In the genomic region with DNA sequence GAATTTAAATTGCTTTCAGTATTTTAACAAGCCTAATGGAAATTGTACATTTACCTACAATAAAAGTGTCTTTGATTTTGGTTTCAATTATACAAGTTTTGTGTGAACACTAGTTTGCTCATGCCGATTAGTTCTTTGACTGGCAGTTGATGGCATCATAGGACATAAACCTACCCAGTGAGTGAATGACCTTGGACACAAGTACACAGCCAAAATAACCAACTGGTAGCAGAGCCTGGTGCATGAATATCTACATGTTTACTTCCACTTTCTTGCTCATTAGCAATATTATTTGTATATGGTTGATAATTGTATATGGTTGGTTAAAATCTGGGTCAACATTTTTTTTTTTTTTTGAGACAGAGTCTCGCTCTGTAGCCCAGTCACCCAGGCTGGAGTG, we compare ENCODE assay signal across 14 cellular contexts. TPM values are rescaled to one million over a fixed set of nuclear protein-coding genes. Genes with fewer than 3 reads are reported as not detected.
DNase-seq lines count a peak whose midpoint lies in the region; ATAC-seq and TF ChIP-seq lines count a peak whose summit lies in the region.
"Had no signal": no experiment of that assay in that cellular context is flagged by ENCODE, and none has a peak within 500 bp of the region (broad histone marks: within the 10 kb centered on the region; RNA-seq: fewer than 3 reads in every experiment).

No MANE protein-coding gene starts in this region.

- H3K9me3 ChIP-seq in DOHH2 (ENCODE audit: control insufficient read depth, insufficient read depth, low read length) (no peaks in the 10 kb centered on the region), neutrophil (no peaks in the 10 kb centered on the region), mesenchymal stem cell (ENCODE audit: control insufficient read depth, low read length) (no peaks in the 10 kb centered on the region), colonic mucosa (no peaks in the 10 kb centered on the region)
- H3K9me3 ChIP-seq: esophagus muscularis mucosa, testis had no signal

- no peak overlapping the region for H2BK12ac ChIP-seq in mesenchymal stem cell (ENCODE audit: low read length in 2 of 2)

- H2BK120ac ChIP-seq in mesenchymal stem cell (ENCODE audit: low read depth, low read length), result no peak overlapping the region

- H3K36me3 ChIP-seq in DOHH2 (ENCODE audit: control insufficient read depth, low read length) (no peaks in the 10 kb centered on the region), neutrophil (no peaks in the 10 kb centered on the region), mesenchymal stem cell (ENCODE audit: control insufficient read depth in 1 of 2, insufficient read depth in 2 of 2, low read depth in 1 of 2, low read length in 2 of 2) (no peaks in the 10 kb centered on the region), colonic mucosa (no peaks in the 10 kb centered on the region)
- H3K36me3 ChIP-seq: esophagus muscularis mucosa, WERI-Rb-1 had no signal

- H3K9ac ChIP-seq in mesenchymal stem cell (ENCODE audit: low read length) (no peak overlapping the region), colonic mucosa (ENCODE audit: low read depth in 2 of 2, low read length in 2 of 2) (no peak overlapping the region)

- H4K20me1 ChIP-seq in DOHH2 (ENCODE audit: control insufficient read depth, insufficient read depth, low read depth, low read length), result 0 out of 2 replicates have a peak, but pooled peaks cover 7% of the 10 kb centered on the region

- no peaks in the 10 kb centered on the region for H3K9me3 Mint-ChIP-seq in T-cell

- TF ChIP-seq CTCF in DOHH2 (IDR thresholded peaks at IDR 0.05; ENCODE audit: low read depth, low read length, poor library complexity, severe bottlenecking) (no peak), neutrophil (IDR thresholded peaks at IDR 0.05) (no peak), colonic mucosa (IDR thresholded peaks at IDR 0.05) (no peak)

- H2BK5ac ChIP-seq in mesenchymal stem cell (ENCODE audit: low read depth, low read length, poor library complexity, severe bottlenecking), result no peak overlapping the region

- no peaks in the 10 kb centered on the region for H3K9me2 ChIP-seq in DOHH2 (replicated peaks; ENCODE audit: control insufficient read depth, low read length)

- H3K4me3 ChIP-seq in DOHH2 (ENCODE audit: low read length) (peak overlapping the region; percentile 52), neutrophil (ENCODE audit: low read depth in 1 of 2, low read length in 1 of 2) (peak overlapping the region; percentile 37 to 43), mesenchymal stem cell (ENCODE audit: insufficient read depth in 1 of 2, low read depth in 1 of 2, low read length in 2 of 2) (no peak overlapping the region), colonic mucosa (no peak overlapping the region)
- H3K4me3 ChIP-seq: esophagus muscularis mucosa, testis had no signal

- H3K4ac ChIP-seq in mesenchymal stem cell (ENCODE audit: low read depth in 1 of 2, low read length in 2 of 2), result no peak overlapping the region

- intact Hi-C loops in colonic mucosa (cut with DNase I), result no loop called here

- peaks cover 20% of the 10 kb centered on the region for H3K79me2 ChIP-seq in DOHH2 (ENCODE audit: control insufficient read depth, low read length)

- H3K4me1 ChIP-seq in DOHH2 (ENCODE audit: control insufficient read depth, low read length) (peaks cover 59% of the 10 kb centered on the region), neutrophil (ENCODE audit: control insufficient read depth in 1 of 2, insufficient read depth in 1 of 2, low read depth in 1 of 2, low read length in 1 of 2) (peaks cover 55 to 57% of the 10 kb centered on the region in 2 experiments), mesenchymal stem cell (ENCODE audit: control insufficient read depth, insufficient read depth, low read depth, low read length) (peaks cover 6% of the 10 kb centered on the region), colonic mucosa (peaks cover 8% of the 10 kb centered on the region)

- POLR2A ChIA-PET in T-cell (lab: Charles Lee), result no interaction called here

- H4K91ac ChIP-seq in mesenchymal stem cell (ENCODE audit: low read length), result no peak overlapping the region

- no peak overlapping the region for H3K23ac ChIP-seq in mesenchymal stem cell (ENCODE audit: low read length in 2 of 2)

- H3F3A ChIP-seq in DOHH2 (ENCODE audit: control insufficient read depth, insufficient read depth), result peaks cover 14% of the 10 kb centered on the region

- H2AK5ac ChIP-seq in mesenchymal stem cell (ENCODE audit: low read length, severe bottlenecking), result no peak overlapping the region

- H3K14ac ChIP-seq in mesenchymal stem cell (ENCODE audit: low read length in 2 of 2), result no peak overlapping the region

- H3K79me1 ChIP-seq in mesenchymal stem cell (replicated peaks; ENCODE audit: low read length, poor library complexity, severe bottlenecking), result peaks cover 26% of the 10 kb centered on the region

- no peaks in the 10 kb centered on the region for H3K27me3 Mint-ChIP-seq in T-cell

- H2BK15ac ChIP-seq in mesenchymal stem cell (ENCODE audit: low read depth, poor library complexity, severe bottlenecking), result no peak overlapping the region

- H3K27me3 ChIP-seq in DOHH2 (ENCODE audit: control insufficient read depth, low read length) (0 out of 2 replicates have a peak, but pooled peaks cover 2% of the 10 kb centered on the region), neutrophil (no peaks in the 10 kb centered on the region), mesenchymal stem cell (ENCODE audit: control insufficient read depth in 1 of 2, insufficient read depth in 1 of 2, low read length in 2 of 2) (no peaks in the 10 kb centered on the region), colonic mucosa (no peaks in the 10 kb centered on the region)
- H3K27me3 ChIP-seq: esophagus muscularis mucosa, testis had no signal

- peaks cover 14% of the 10 kb centered on the region for H3K36me3 Mint-ChIP-seq in T-cell

- no peak overlapping the region for H3K18ac ChIP-seq in mesenchymal stem cell (ENCODE audit: low read depth in 1 of 2, low read length in 2 of 2)

- peak overlapping the region; percentile 76 to 78 for H3K27ac Mint-ChIP-seq in T-cell

- ATAC-seq in GM19397 (IDR thresholded peaks at IDR 0.05; ENCODE audit: unreplicated experiment) (peak; percentile 22), T-cell (replicated peaks in 1 of 4) (no peak)

- DNase-seq in T-cell (no peak), mesenchymal stem cell (no peak), colonic mucosa (no peak)
- no peak for DNase-seq in activated CD4-positive, CD25-positive, alpha-beta regulatory T cell (lab: John Stamatoyannopoulos, UW)
- DNase-seq: DMS 273 treated with DMSO at 0.1 percent for 48 hours, midbrain, NCI-H510A, SHP77 treated with DMSO at 0.1 percent for 48 hours, testis, WERI-Rb-1 had no signal

- peaks cover 67 to 73% (median 72%) of the 10 kb centered on the region in 3 donors for H3K4me1 Mint-ChIP-seq in T-cell

- H3K4me3 Mint-ChIP-seq in T-cell, result peak overlapping the region in 1 of 3 donors; percentile 33

- H2AFZ ChIP-seq in mesenchymal stem cell (ENCODE audit: low read depth, low read length), result no peak overlapping the region

- 100% methylated on average over 2 of the region's 2 CpGs for WGBS in mesenchymal stem cell

- H3K4me2 ChIP-seq in DOHH2 (ENCODE audit: low read length) (peak overlapping the region; percentile 67), mesenchymal stem cell (ENCODE audit: low read length, poor library complexity, severe bottlenecking) (no peak overlapping the region)

- CTCF ChIA-PET in T-cell (lab: Charles Lee), result no interaction called here

- no peak overlapping the region for H4K8ac ChIP-seq in mesenchymal stem cell (ENCODE audit: low read length)

- H3K27ac ChIP-seq in DOHH2 (ENCODE audit: low read depth, low read length) (peak overlapping the region; percentile 74), neutrophil (peak overlapping the region; percentile 93), mesenchymal stem cell (ENCODE audit: low read length, poor library complexity, severe bottlenecking) (no peak overlapping the region), colonic mucosa (no peak overlapping the region)
- H3K27ac ChIP-seq: testis, WERI-Rb-1 had no signal

RNA-seq across cellular contexts. Expression of gene STIM1, which starts 37.8 kb away (rescaled TPM):
- total RNA-seq in T-cell (100 to 1,000 TPM in 2 of 5 donors, 10 to 100 TPM in 3; 87.6 to 139 (median 94.5) TPM), colonic mucosa (10 to 100 TPM; 39.1 to 56.8 TPM)
- polyA plus RNA-seq in mesenchymal stem cell (2013, experiment 1 of 2), result 37.2 TPM
- polyA plus RNA-seq in mesenchymal stem cell (2013, experiment 2 of 2), result 35.2 TPM

RNA-seq across cellular contexts. Expression of gene RHOG, which starts 52.6 kb away (rescaled TPM):
- total RNA-seq in T-cell, result 100 to 1,000 TPM in 4 of 5 donors, 10 to 100 TPM in 1; 88.1 to 108 (median 106) TPM
- polyA plus RNA-seq in mesenchymal stem cell (2013, experiment 1 of 2), result 77.1 TPM
- 76.9 TPM for polyA plus RNA-seq in mesenchymal stem cell (2013, experiment 2 of 2)
- 10 to 100 TPM; 59.8 to 63.3 TPM for total RNA-seq in colonic mucosa

Comparison
In these comparisons a context has a peak if more than half of its experiments do, and no peak if none do; other contexts are left out.
1. H3K27ac ChIP-seq: peak in DOHH2 (single experiment) and neutrophil (single experiment); none in mesenchymal stem cell (single experiment) and colonic mucosa (single experiment).
2. H3K4me3 ChIP-seq: peak in DOHH2 (single experiment) and neutrophil (2 of 2); none in mesenchymal stem cell (0 of 2) and colonic mucosa (single experiment).